8 cellular contexts compared by ENCODE assay signal in genomic region chr17:49193513-49194296, GRCh38. TPM values are rescaled to one million over a fixed set of nuclear protein-coding genes. Genes with fewer than 3 reads are reported as not detected.
DNase-seq lines count a peak whose midpoint lies in the region; ATAC-seq and TF ChIP-seq lines count a peak whose summit lies in the region.

No MANE protein-coding gene starts in this region.

- peaks cover 57% of the 10 kb centered on the region for H3K4me1 Mint-ChIP-seq in activated CD8-positive, alpha-beta memory T cell treated with anti-CD3 and anti-CD28 coated beads, Interleukin-2, amount 10 ng/mL, durations not matched to agents 7 days and 5 days

- H3K4me3 ChIP-seq in lung: no peak overlapping the region
- H3K4me3 ChIP-seq in suprapubic skin: peak overlapping the region; percentile 63

- H3K4me3 Mint-ChIP-seq in activated CD8-positive, alpha-beta memory T cell treated with anti-CD3 and anti-CD28 coated beads, Interleukin-2, amount 10 ng/mL, durations not matched to agents 7 days and 5 days: peak overlapping the region; percentile 88

- TF ChIP-seq EP300 in suprapubic skin (IDR thresholded peaks at IDR 0.05): no peak

- 3 to 10% methylated on average over 21 of the region's 21 CpGs for WGBS in lung, 2 donors
- WGBS in suprapubic skin: 9% methylated on average over 18 of the region's 21 CpGs

- no peaks in the 10 kb centered on the region for H3K36me3 Mint-ChIP-seq in activated CD8-positive, alpha-beta memory T cell treated with anti-CD3 and anti-CD28 coated beads, Interleukin-2, amount 10 ng/mL, durations not matched to agents 7 days and 5 days

- H3K27me3 ChIP-seq in lung (ENCODE audit: control insufficient read depth, insufficient read depth) (no peaks in the 10 kb centered on the region), suprapubic skin (no peaks in the 10 kb centered on the region)

- H3K27ac ChIP-seq in lung (ENCODE audit: low read depth in 1 of 2, low read length in 1 of 2): peak overlapping the region in 1 of 2 donors; percentile 74
- peak overlapping the region; percentile 98 for H3K27ac ChIP-seq in suprapubic skin

- no peak for DNase-seq in activated CD8-positive, alpha-beta memory T cell treated with anti-CD3 and anti-CD28 coated beads, Interleukin-2, amount 10 ng/mL, durations not matched to agents 7 days and 5 days
- DNase-seq in activated CD8-positive, alpha-beta memory T cell treated with anti-CD3 and anti-CD28 coated beads, Interleukin-2, amount 50 U/mL, for 4 hours: no peak
- DNase-seq in LoVo (ENCODE audit: low spot score) (peak; percentile 42), SW480 (ENCODE audit: low spot score) (peak; percentile 90), ecto neural progenitor cell (ENCODE audit: low spot score) (peak; percentile 75), lung (ENCODE audit: low spot score) (peak; percentile 42), suprapubic skin (ENCODE audit: low spot score in 2 of 2) (peak in 1 of 2 donors; percentile 87), NCI-H187 treated with DMSO at 0.1 percent for 48 hours (lab: John Stamatoyannopoulos, UW) (no peak)

- H3K9me3 ChIP-seq in lung (ENCODE audit: control insufficient read depth in 2 of 2, insufficient read depth in 1 of 2, low read length in 1 of 2): no peaks in the 10 kb centered on the region
- no peaks in the 10 kb centered on the region for H3K9me3 ChIP-seq in suprapubic skin

- no peaks in the 10 kb centered on the region for H3K27me3 Mint-ChIP-seq in activated CD8-positive, alpha-beta memory T cell treated with anti-CD3 and anti-CD28 coated beads, Interleukin-2, amount 10 ng/mL, durations not matched to agents 7 days and 5 days

- no peaks in the 10 kb centered on the region for H3K9me3 Mint-ChIP-seq in activated CD8-positive, alpha-beta memory T cell treated with anti-CD3 and anti-CD28 coated beads, Interleukin-2, amount 10 ng/mL, durations not matched to agents 7 days and 5 days (ENCODE audit: low read depth)

- peaks cover 0 to 5% of the 10 kb centered on the region in 2 donors for H3K4me1 ChIP-seq in lung (ENCODE audit: control insufficient read depth in 2 of 2, insufficient read depth in 2 of 2, low read length in 2 of 2)
- peaks cover 14% of the 10 kb centered on the region for H3K4me1 ChIP-seq in suprapubic skin

- CTCF ChIA-PET in activated CD8-positive, alpha-beta memory T cell treated with anti-CD3 and anti-CD28 coated beads, Interleukin-2, amount 10 ng/mL, durations not matched to agents 7 days and 5 days (lab: Charles Lee): interaction anchor here (0.9 to 13.9 kb wide), 7 partner anchors 12 to 74 kb away, joined by 3 to 132 read pairs (median 32); partner anchors contain the start of gene PHOSPHO1

- H3K27ac Mint-ChIP-seq in activated CD8-positive, alpha-beta memory T cell treated with anti-CD3 and anti-CD28 coated beads, Interleukin-2, amount 10 ng/mL, durations not matched to agents 7 days and 5 days: peak overlapping the region; percentile 97

- TF ChIP-seq CTCF in lung (IDR thresholded peaks at IDR 0.05; ENCODE audit: control extremely low read depth, extremely low read depth) (no peak), suprapubic skin (IDR thresholded peaks at IDR 0.05) (no peak)

- no peak for ATAC-seq in activated CD8-positive, alpha-beta memory T cell treated with anti-CD3 and anti-CD28 coated beads, Interleukin-2, amount 10 ng/mL, durations not matched to agents 7 days and 5 days
- ATAC-seq in lung (ENCODE audit: insufficient read depth, low FRiP score): no peak

- TF ChIP-seq POLR2A in suprapubic skin (IDR thresholded peaks at IDR 0.05): no peak

- H3K36me3 ChIP-seq in lung (ENCODE audit: control insufficient read depth in 2 of 2, insufficient read depth in 2 of 2, low read length in 2 of 2) (no peaks in the 10 kb centered on the region), suprapubic skin (no peaks in the 10 kb centered on the region)

RNA-seq across cellular contexts. Expression of gene GNGT2, which starts 16.7 kb away (rescaled TPM):
- total RNA-seq in activated CD8-positive, alpha-beta memory T cell treated with anti-CD3 and anti-CD28 coated beads, Interleukin-2, amount 10 ng/mL, durations not matched to agents 7 days and 5 days: 10 to 100 TPM; 39.8 to 45.3 TPM
- 1 to 10 TPM; 1.8 to 4.7 TPM for total RNA-seq in lung
- 10 to 100 TPM in 1 of 2 donors, 1 to 10 TPM in 1; 9.9 to 12.3 TPM for polyA plus RNA-seq in lung
- 1 to 10 TPM in 1 of 4 donors, not detected in 3; 1.7 TPM for total RNA-seq in suprapubic skin

RNA-seq across cellular contexts. Expression of gene ABI3, which starts 16.8 kb away (rescaled TPM):
- total RNA-seq in activated CD8-positive, alpha-beta memory T cell treated with anti-CD3 and anti-CD28 coated beads, Interleukin-2, amount 10 ng/mL, durations not matched to agents 7 days and 5 days: 100 to 1,000 TPM; 116 to 121 TPM
- 10 to 100 TPM in 1 of 2 donors, 1 to 10 TPM in 1; 6.9 to 20.0 TPM for total RNA-seq in lung
- 10 to 100 TPM; 16.2 to 19.2 TPM for polyA plus RNA-seq in lung
- 1 to 10 TPM; 2.3 to 6.7 (median 3.0) TPM for total RNA-seq in suprapubic skin

RNA-seq across cellular contexts. Expression of gene PHOSPHO1, which starts 36.9 kb away (rescaled TPM):
- total RNA-seq in activated CD8-positive, alpha-beta memory T cell treated with anti-CD3 and anti-CD28 coated beads, Interleukin-2, amount 10 ng/mL, durations not matched to agents 7 days and 5 days: not detected
- total RNA-seq in lung: 10 to 100 TPM in 1 of 2 donors, 1 to 10 TPM in 1; 1.6 to 10.2 TPM
- 1 to 10 TPM in 1 of 2 donors, under 1 TPM in 1; 0.37 to 2.2 TPM for polyA plus RNA-seq in lung
- total RNA-seq in suprapubic skin: under 1 TPM in 2 of 4 donors, not detected in 2; 0.70 to 0.79 TPM

Comparison
In these comparisons a context has a peak if more than half of its experiments do, and no peak if none do; other contexts are left out.
1. DNase-seq: peak in LoVo (single experiment), SW480 (single experiment), ecto neural progenitor cell (single experiment) and lung (single experiment); none in activated CD8-positive, alpha-beta memory T cell treated with anti-CD3 and anti-CD28 coated beads, Interleukin-2, amount 10 ng/mL, durations not matched to agents 7 days and 5 days (single experiment), activated CD8-positive, alpha-beta memory T cell treated with anti-CD3 and anti-CD28 coated beads, Interleukin-2, amount 50 U/mL, for 4 hours (single experiment) and NCI-H187 treated with DMSO at 0.1 percent for 48 hours (single experiment).
2. RNA of gene GNGT2, which starts 16.7 kb away (total RNA-seq): 39.8 to 45.3 TPM in activated CD8-positive, alpha-beta memory T cell treated with anti-CD3 and anti-CD28 coated beads, Interleukin-2, amount 10 ng/mL, durations not matched to agents 7 days and 5 days; 1.8 to 4.7 TPM in lung and 1.7 TPM in suprapubic skin; every median in the first group is over 4 times any median in the second.
3. RNA of gene ABI3, which starts 16.8 kb away (total RNA-seq): 116 to 121 TPM in activated CD8-positive, alpha-beta memory T cell treated with anti-CD3 and anti-CD28 coated beads, Interleukin-2, amount 10 ng/mL, durations not matched to agents 7 days and 5 days; 6.9 to 20.0 TPM in lung and 2.3 to 6.7 TPM in suprapubic skin; every median in the first group is over 4 times any median in the second.